26 cellular contexts compared by ENCODE assay signal in genomic region chr3:127161236-127161635, GRCh38. TPM values are rescaled to one million over a fixed set of nuclear protein-coding genes. Genes with fewer than 3 reads are reported as not detected.
"Had no signal": no experiment of that assay in that cellular context is flagged by ENCODE, and none has a peak within 500 bp of the region (broad histone marks: within the 10 kb centered on the region; RNA-seq: fewer than 3 reads in every experiment).

No MANE protein-coding gene starts in this region.

- H3K36me3 ChIP-seq: adrenal gland had no signal

- H3K4me1 ChIP-seq: adrenal gland, body of pancreas had no signal

- H3K9me3 ChIP-seq: adrenal gland, body of pancreas had no signal

- H3K4me3 ChIP-seq: adrenal gland, body of pancreas, coronary artery, dorsolateral prefrontal cortex had no signal

- H3K27ac ChIP-seq: adrenal gland, body of pancreas, coronary artery, dorsolateral prefrontal cortex had no signal

- DNase-seq: activated CD4-positive, alpha-beta T cell treated with anti-CD3 and anti-CD28 coated beads for 36 hours; activated CD4-positive, alpha-beta T cell treated with anti-CD3 and anti-CD28 coated beads, Interleukin-2, amount 10 ng/mL, durations not matched to agents 24 days and 14 days; activated CD4-positive, CD25-positive, alpha-beta regulatory T cell; activated CD4-positive, CD25-positive, alpha-beta regulatory T cell treated with anti-CD3 and anti-CD28 coated beads, Interleukin-2, amount 50 U/mL, for 72 hours; activated CD8-positive, alpha-beta memory T cell treated with anti-CD3 and anti-CD28 coated beads for 24 hours; activated CD8-positive, alpha-beta T cell treated with anti-CD3 and anti-CD28 coated beads for 36 hours; activated naive CD4-positive, alpha-beta T cell treated with anti-CD3 and anti-CD28 coated beads for 36 hours; activated naive CD8-positive, alpha-beta T cell treated with anti-CD3 and anti-CD28 coated beads for 36 hours; activated naive CD8-positive, alpha-beta T cell treated with anti-CD3 and anti-CD28 coated beads, Interleukin-2, amount 50 U/mL, for 24 hours; activated T-cell treated with anti-CD3 and anti-CD28 coated beads, Interleukin-2, amount 50 U/mL, for 1 hour; activated T-cell treated with anti-CD3 and anti-CD28 coated beads, Interleukin-2, amount 50 U/mL, for 72 hours; adrenal gland; amygdala; body of pancreas; central memory CD4-positive, alpha-beta T cell; cerebellar nuclear complex; effector memory CD4-positive, alpha-beta T cell; endodermal cell; foreskin fibroblast; T-helper 1 cell; T-helper 17 cell; T1000 had no signal

- H3K27me3 ChIP-seq: body of pancreas had no signal

- ATAC-seq: activated CD4-positive, alpha-beta T cell treated with anti-CD3 and anti-CD28 coated beads for 36 hours; activated CD8-positive, alpha-beta T cell treated with anti-CD3 and anti-CD28 coated beads for 36 hours; activated naive CD8-positive, alpha-beta T cell treated with anti-CD3 and anti-CD28 coated beads, Interleukin-2, amount 50 U/mL, for 24 hours; activated T-cell treated with anti-CD3 and anti-CD28 coated beads, Interleukin-2, amount 50 U/mL, for 72 hours; body of pancreas; esophagus mucosa; T-helper 17 cell had no signal

RNA-seq across cellular contexts. Expression of gene PRR23E, which starts 31.7 kb away (rescaled TPM):
- polyA plus RNA-seq: adrenal gland, aorta had no signal
